ENCODE assay signal across 16 cellular contexts in the genomic region with DNA sequence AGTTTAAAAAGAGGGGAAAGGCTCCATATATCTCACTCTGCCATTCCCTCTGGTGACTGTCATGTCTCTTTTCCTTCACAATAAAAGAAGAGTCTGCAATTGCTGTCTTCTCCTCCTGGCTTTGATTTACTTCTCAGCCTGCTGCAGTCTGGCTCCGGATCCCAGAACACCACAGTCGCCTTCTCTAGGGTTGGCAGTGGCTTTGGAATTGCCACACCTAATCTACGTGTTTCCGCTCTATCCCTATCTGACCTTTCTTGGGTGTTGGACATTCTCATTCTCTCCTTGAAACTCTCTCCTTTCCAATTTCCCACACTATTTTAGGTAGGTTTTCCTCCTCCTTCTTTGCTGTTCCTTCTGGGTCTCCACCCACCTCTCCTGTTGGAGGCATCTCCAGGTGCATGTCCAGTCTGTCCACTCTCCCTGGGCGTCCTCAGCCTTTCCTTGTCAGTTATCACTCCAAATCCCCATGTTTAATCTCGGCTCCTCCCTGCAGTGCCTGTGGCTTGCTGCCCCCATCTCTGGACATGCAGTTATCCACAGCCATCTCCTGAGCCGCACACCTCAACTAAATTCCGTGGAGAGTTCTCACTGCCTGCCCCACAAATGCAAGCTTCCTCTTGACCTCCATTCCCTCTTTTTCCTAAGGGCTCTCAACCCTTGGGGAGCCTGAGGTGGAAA.
DNase-seq lines count a peak whose midpoint lies in the region; ATAC-seq and TF ChIP-seq lines count a peak whose summit lies in the region.
"Had no signal": no experiment of that assay in that cellular context is flagged by ENCODE, and none has a peak within 500 bp of the region (broad histone marks: within the 10 kb centered on the region; RNA-seq: fewer than 3 reads in every experiment).

No MANE protein-coding gene starts in this region.

- H3K4me3 ChIP-seq in GM23248 (no peak overlapping the region), RWPE2 (ENCODE audit: severe bottlenecking) (no peak overlapping the region), heart left ventricle (no peak overlapping the region), neuronal stem cell (ENCODE audit: low read length in 2 of 2) (no peak overlapping the region)
- H3K4me3 ChIP-seq: BLaER1, SJSA1 had no signal

- no peak overlapping the region for H4K91ac ChIP-seq in neuronal stem cell (ENCODE audit: low read depth, low read length, poor library complexity)

- no peak overlapping the region for H2BK5ac ChIP-seq in neuronal stem cell (ENCODE audit: low read length)

- H3K27me3 Mint-ChIP-seq in activated T-helper 2 cell treated with anti-CD3 and anti-CD28 coated beads, Interferon-gamma antibody, Interleukin-2, Interleukin-4, amounts not matched to agents 10 μg/mL and 5 μg/mL and 100 μg/mL, durations not matched to agents 14 hours and 24 hours and 36 hours (ENCODE audit: low read depth): peaks cover 10% of the 10 kb centered on the region

- no peaks in the 10 kb centered on the region for H3K36me3 Mint-ChIP-seq in activated T-helper 2 cell treated with anti-CD3 and anti-CD28 coated beads, Interferon-gamma antibody, Interleukin-2, Interleukin-4, amounts not matched to agents 10 μg/mL and 5 μg/mL and 100 μg/mL, durations not matched to agents 14 hours and 24 hours and 36 hours (ENCODE audit: low read depth)

- H2BK120ac ChIP-seq in neuronal stem cell (ENCODE audit: low read depth, low read length): no peak overlapping the region

- peak overlapping the region; percentile 57 for H2AK5ac ChIP-seq in neuronal stem cell (ENCODE audit: low read depth, low read length)

- H3K36me3 ChIP-seq in GM23248 (ENCODE audit: low read depth): no peaks in the 10 kb centered on the region
- no peaks in the 10 kb centered on the region for H3K36me3 ChIP-seq in RWPE2 (ENCODE audit: low read depth)
- H3K36me3 ChIP-seq in heart left ventricle: no peaks in the 10 kb centered on the region
- H3K36me3 ChIP-seq in neuronal stem cell (replicated peaks in 1 of 2; ENCODE audit: control insufficient read depth in 2 of 2, insufficient read depth in 2 of 2, low read length in 2 of 2): no peaks in the 10 kb centered on the region
- H3K36me3 ChIP-seq: BLaER1, SJSA1 had no signal

- no peaks in the 10 kb centered on the region for H3K79me2 ChIP-seq in GM23248 (ENCODE audit: insufficient read depth)

- WGBS in GM23248 (ENCODE audit: low coverage in 1 of 2, low lambda C conversion rate in 2 of 2, missing lambda C conversion rate in 2 of 2), 2 experiments: 65 to 71% methylated on average over 8 of the region's 8 CpGs
- WGBS in heart left ventricle, 4 donors: 63 to 73% (median 67%) methylated on average over 8 of the region's 8 CpGs
- WGBS in neuronal stem cell (ENCODE audit: extremely low coverage in 2 of 2, insufficient read length in 2 of 2, insufficient replicate concordance in 1 of 2), 2 donors: no CpG with 5 or more reads among the region's 8 CpGs

- DNase-seq in GM23248: no peak
- DNase-seq in RWPE2 (ENCODE audit: low spot score): no peak
- no peak for DNase-seq in heart left ventricle
- DNase-seq in neuronal stem cell (ENCODE audit: low spot score): no peak
- no peak for DNase-seq in kidney tubule cell (ENCODE audit: low spot score)
- DNase-seq in activated T-helper 2 cell treated with anti-CD3 and anti-CD28 coated beads, Interferon-gamma antibody, Interleukin-2, Interleukin-4, amounts not matched to agents 10 μg/mL and 5 μg/mL and 100 μg/mL, durations not matched to agents 14 hours and 24 hours and 36 hours (ENCODE audit: low spot score): no peak
- no peak for DNase-seq in activated CD4-positive, alpha-beta T cell treated with anti-CD3 and anti-CD28 coated beads, Interleukin-2, amount 50 U/mL, for 4 hours
- DNase-seq: CD8-positive, alpha-beta memory T cell; H7; Kasumi-1; NCI-H1417 treated with DMSO at 0.1 percent for 48 hours; NCI-H2029 treated with DMSO at 0.1 percent for 48 hours; NCI-H510A; NCI-H82 had no signal

- H3K9me2 ChIP-seq in GM23248 (ENCODE audit: insufficient read depth): no peaks in the 10 kb centered on the region

- H3K4me1 ChIP-seq in GM23248 (ENCODE audit: insufficient read depth) (peaks cover 14% of the 10 kb centered on the region), RWPE2 (ENCODE audit: insufficient read depth, poor library complexity, severe bottlenecking) (peaks cover 22% of the 10 kb centered on the region), heart left ventricle (peaks cover 0 to 5% (median 0%) of the 10 kb centered on the region in 12 donors), neuronal stem cell (ENCODE audit: control insufficient read depth in 2 of 2, insufficient read depth in 1 of 2, low read depth in 1 of 2, low read length in 2 of 2) (peaks cover 2 to 3% of the 10 kb centered on the region in 2 donors)
- H3K4me1 ChIP-seq: BLaER1 had no signal

- H3K79me1 ChIP-seq in neuronal stem cell (ENCODE audit: low read depth, low read length): no peaks in the 10 kb centered on the region

- peak overlapping the region; percentile 86 for H3K4ac ChIP-seq in neuronal stem cell (ENCODE audit: low read length)

- H2BK15ac ChIP-seq in neuronal stem cell (ENCODE audit: low read length): no peak overlapping the region

- H3K23ac ChIP-seq in neuronal stem cell (ENCODE audit: low read depth, low read length, poor library complexity): peak overlapping the region; percentile 26

- intact Hi-C loops in heart left ventricle (cut with DNase I): no loop called here
- intact Hi-C loops in activated T-helper 2 cell treated with anti-CD3 and anti-CD28 coated beads, Interferon-gamma antibody, Interleukin-2, Interleukin-4, amounts not matched to agents 10 μg/mL and 5 μg/mL and 100 μg/mL, durations not matched to agents 14 hours and 24 hours and 36 hours (cut with micrococcal nuclease): no loop called here

- H3K27ac ChIP-seq in GM23248 (no peak overlapping the region), RWPE2 (ENCODE audit: poor library complexity, severe bottlenecking) (peak overlapping the region; percentile 46), heart left ventricle (no peak overlapping the region), neuronal stem cell (replicated peaks; ENCODE audit: low read length) (no peak overlapping the region)
- H3K27ac ChIP-seq: BLaER1, SJSA1 had no signal

- no peak overlapping the region for H2BK12ac ChIP-seq in neuronal stem cell (ENCODE audit: low read length)

- no peak for TF ChIP-seq CTCF in RWPE2 (IDR thresholded peaks at IDR 0.05; ENCODE audit: poor library complexity, severe bottlenecking)
- no peak for TF ChIP-seq CTCF in heart left ventricle (IDR thresholded peaks at IDR 0.05)

- peak overlapping the region; percentile 32 for H3K18ac ChIP-seq in neuronal stem cell (ENCODE audit: low read length)

- ATAC-seq in RWPE2 (ENCODE audit: low read depth): no peak
- peak; percentile 43 to 74 (median 67) for ATAC-seq in heart left ventricle

- no peak for TF ChIP-seq POLR2A in heart left ventricle (IDR thresholded peaks at IDR 0.05)

- no peaks in the 10 kb centered on the region for H3K9me3 ChIP-seq in GM23248 (ENCODE audit: low read depth)
- no peaks in the 10 kb centered on the region for H3K9me3 ChIP-seq in RWPE2 (ENCODE audit: severe bottlenecking)
- no peaks in the 10 kb centered on the region for H3K9me3 ChIP-seq in heart left ventricle
- H3K9me3 ChIP-seq in neuronal stem cell (replicated peaks in 1 of 2; ENCODE audit: control insufficient read depth in 2 of 2, insufficient read depth in 1 of 2, low read depth in 1 of 2, low read length in 2 of 2): no peaks in the 10 kb centered on the region
- H3K9me3 ChIP-seq: BLaER1, SJSA1 had no signal

- H3F3A ChIP-seq in GM23248 (ENCODE audit: insufficient read depth): peaks cover 8% of the 10 kb centered on the region; the same call in 1 of the 2 replicates

- no peaks in the 10 kb centered on the region for H3K4me1 Mint-ChIP-seq in activated T-helper 2 cell treated with anti-CD3 and anti-CD28 coated beads, Interferon-gamma antibody, Interleukin-2, Interleukin-4, amounts not matched to agents 10 μg/mL and 5 μg/mL and 100 μg/mL, durations not matched to agents 14 hours and 24 hours and 36 hours (ENCODE audit: low read depth)
- H3K4me1 Mint-ChIP-seq: CD8-positive, alpha-beta memory T cell had no signal

- no peak overlapping the region for H3K14ac ChIP-seq in neuronal stem cell (ENCODE audit: low read length)

- no peak overlapping the region for H3K27ac Mint-ChIP-seq in activated T-helper 2 cell treated with anti-CD3 and anti-CD28 coated beads, Interferon-gamma antibody, Interleukin-2, Interleukin-4, amounts not matched to agents 10 μg/mL and 5 μg/mL and 100 μg/mL, durations not matched to agents 14 hours and 24 hours and 36 hours
- H3K27ac Mint-ChIP-seq: CD8-positive, alpha-beta memory T cell had no signal

- H3K9me3 Mint-ChIP-seq in activated T-helper 2 cell treated with anti-CD3 and anti-CD28 coated beads, Interferon-gamma antibody, Interleukin-2, Interleukin-4, amounts not matched to agents 10 μg/mL and 5 μg/mL and 100 μg/mL, durations not matched to agents 14 hours and 24 hours and 36 hours: no peaks in the 10 kb centered on the region

- in situ Hi-C loops in GM23248 (cut with MboI): no loop called here

- H3K9ac ChIP-seq in GM23248 (no peak overlapping the region), neuronal stem cell (ENCODE audit: low read depth, low read length, poor library complexity) (no peak overlapping the region)
- H3K9ac ChIP-seq: BLaER1 had no signal

- H3K4me2 ChIP-seq in GM23248 (ENCODE audit: unreplicated experiment): peak overlapping the region; percentile 29
- H3K4me2 ChIP-seq in neuronal stem cell (ENCODE audit: insufficient read depth, low read length, poor library complexity, severe bottlenecking): no peak overlapping the region
- H3K4me2 ChIP-seq: BLaER1 had no signal

- no peak overlapping the region for H4K8ac ChIP-seq in neuronal stem cell (ENCODE audit: low read depth, low read length)

- H2AFZ ChIP-seq in GM23248 (peak overlapping the region; percentile 26; the same call in 1 of the 2 replicates), neuronal stem cell (ENCODE audit: low read length) (no peak overlapping the region)

- H4K20me1 ChIP-seq in GM23248 (ENCODE audit: insufficient read depth): no peaks in the 10 kb centered on the region
- H4K20me1 ChIP-seq: BLaER1 had no signal

- no peaks in the 10 kb centered on the region for H3K27me3 ChIP-seq in GM23248 (replicated peaks; ENCODE audit: insufficient read depth)
- H3K27me3 ChIP-seq in RWPE2 (ENCODE audit: insufficient read depth, poor library complexity, severe bottlenecking): no peaks in the 10 kb centered on the region
- H3K27me3 ChIP-seq in heart left ventricle: peaks cover 0 to 5% (median 0%) of the 10 kb centered on the region in 9 donors
- peaks cover 0 to 19% (median 0%) of the 10 kb centered on the region in 3 experiments for H3K27me3 ChIP-seq in neuronal stem cell (ENCODE audit: control insufficient read depth in 3 of 3, insufficient read depth in 3 of 3, low read depth in 1 of 3, low read length in 3 of 3)
- H3K27me3 ChIP-seq: BLaER1, SJSA1 had no signal

- H3K4me3 Mint-ChIP-seq in activated T-helper 2 cell treated with anti-CD3 and anti-CD28 coated beads, Interferon-gamma antibody, Interleukin-2, Interleukin-4, amounts not matched to agents 10 μg/mL and 5 μg/mL and 100 μg/mL, durations not matched to agents 14 hours and 24 hours and 36 hours (ENCODE audit: low read depth): no peak overlapping the region
- H3K4me3 Mint-ChIP-seq: CD8-positive, alpha-beta memory T cell had no signal
